ENCODE assay signal across 10 cellular contexts in genomic region chr11:8709002-8709672, GRCh38. TPM values are rescaled to one million over a fixed set of nuclear protein-coding genes. Genes with fewer than 3 reads are reported as not detected.
DNase-seq lines count a peak whose midpoint lies in the region; ATAC-seq and TF ChIP-seq lines count a peak whose summit lies in the region.
"Had no signal": no experiment of that assay in that cellular context is flagged by ENCODE, and none has a peak within 500 bp of the region (broad histone marks: within the 10 kb centered on the region; RNA-seq: fewer than 3 reads in every experiment).

No MANE protein-coding gene starts in this region.

- H3K4me3 Mint-ChIP-seq in activated T-cell treated with anti-CD3 and anti-CD28 coated beads, Interleukin-2, amount 50 U/mL, for 4 hours = no peak overlapping the region

- no peaks in the 10 kb centered on the region for H3K9me3 Mint-ChIP-seq in activated T-cell treated with anti-CD3 and anti-CD28 coated beads, Interleukin-2, amount 50 U/mL, for 4 hours
- H3K9me3 Mint-ChIP-seq: activated naive CD4-positive, alpha-beta T cell treated with anti-CD3 and anti-CD28 coated beads, Interleukin-2, amount 50 U/mL, for 72 hours had no signal

- no peak overlapping the region for H3K4me3 ChIP-seq in retinal pigment epithelial cell (ENCODE audit: low read length)

- no peaks in the 10 kb centered on the region for H3K36me3 Mint-ChIP-seq in activated T-cell treated with anti-CD3 and anti-CD28 coated beads, Interleukin-2, amount 50 U/mL, for 4 hours (ENCODE audit: insufficient read depth)
- H3K36me3 Mint-ChIP-seq: activated naive CD4-positive, alpha-beta T cell treated with anti-CD3 and anti-CD28 coated beads, Interleukin-2, amount 50 U/mL, for 72 hours had no signal

- DNase-seq in Daoy (ENCODE audit: low read depth) (peak; percentile 81), amniotic stem cell (lab: John Stamatoyannopoulos, UW) (peak; percentile 92), left ventricle myocardium superior (peak; percentile 93), retinal pigment epithelial cell (ENCODE audit: low read depth) (peak; percentile 96), foreskin keratinocyte (no peak), NAMALWA (ENCODE audit: low spot score) (no peak)
- no peak for DNase-seq in activated CD4-positive, alpha-beta T cell treated with anti-CD3 and anti-CD28 coated beads, Interleukin-2, amount 50 U/mL, for 48 hours
- no peak for DNase-seq in activated T-cell treated with anti-CD3 and anti-CD28 coated beads, Interleukin-2, amount 50 U/mL, for 4 hours

- intact Hi-C loops in left ventricle myocardium superior (cut with micrococcal nuclease) = no loop called here

- TF ChIP-seq CTCF in retinal pigment epithelial cell (conservative IDR thresholded peaks at IDR 0.05; ENCODE audit: low read depth, low read length) = no peak
- TF ChIP-seq CTCF in foreskin keratinocyte (conservative IDR thresholded peaks at IDR 0.05) = no peak

- H3K27me3 ChIP-seq in foreskin keratinocyte = no peaks in the 10 kb centered on the region

- no peaks in the 10 kb centered on the region for H3K4me1 Mint-ChIP-seq in activated T-cell treated with anti-CD3 and anti-CD28 coated beads, Interleukin-2, amount 50 U/mL, for 4 hours (ENCODE audit: low read depth)

- peak; percentile 73 for ATAC-seq in left ventricle myocardium superior
- ATAC-seq in foreskin keratinocyte = no peak
- ATAC-seq in activated T-cell treated with anti-CD3 and anti-CD28 coated beads, Interleukin-2, amount 50 U/mL, for 4 hours = no peak
- ATAC-seq: activated naive CD4-positive, alpha-beta T cell treated with anti-CD3 and anti-CD28 coated beads, Interleukin-2, amount 50 U/mL, for 72 hours had no signal

- H3K4me1 ChIP-seq in foreskin keratinocyte = no peaks in the 10 kb centered on the region

- no peak overlapping the region for H3K27ac ChIP-seq in foreskin keratinocyte
- H3K27ac ChIP-seq: KMS-11 had no signal

- H3K27me3 Mint-ChIP-seq in activated T-cell treated with anti-CD3 and anti-CD28 coated beads, Interleukin-2, amount 50 U/mL, for 4 hours (ENCODE audit: low read depth) = peaks cover 2% of the 10 kb centered on the region

RNA-seq across cellular contexts. Expression of gene RPL27A, which starts 26.5 kb away (rescaled TPM):
- total RNA-seq in Daoy (2014; rRNA removed; shearing (Covaris generic)) = 741 and 770 TPM in 2 replicates
- 588 TPM for total RNA-seq in left ventricle myocardium superior
- total RNA-seq in foreskin keratinocyte = 1,979 and 2,135 TPM in 2 replicates
- polyA plus RNA-seq in foreskin keratinocyte = 3,013 and 3,395 TPM in 2 replicates
- 1,000 to 10,000 TPM; 1,340 to 1,866 (median 1,663) TPM for total RNA-seq in activated T-cell treated with anti-CD3 and anti-CD28 coated beads, Interleukin-2, amount 50 U/mL, for 4 hours

RNA-seq across cellular contexts. Expression of gene TRIM66, which starts 26.7 kb away (rescaled TPM):
- 2.6 and 3.7 TPM in 2 replicates for total RNA-seq in Daoy (2014; rRNA removed; shearing (Covaris generic))
- total RNA-seq in left ventricle myocardium superior = 2.6 TPM
- 2.2 and 2.5 TPM in 2 replicates for total RNA-seq in foreskin keratinocyte
- polyA plus RNA-seq in foreskin keratinocyte = 0.40 and 0.45 TPM in 2 replicates
- total RNA-seq in activated T-cell treated with anti-CD3 and anti-CD28 coated beads, Interleukin-2, amount 50 U/mL, for 4 hours = 1 to 10 TPM; 4.0 to 8.3 (median 6.7) TPM

Comparison
In these comparisons a context has a peak if more than half of its experiments do, and no peak if none do; other contexts are left out.
1. DNase-seq: peak in Daoy (single experiment), amniotic stem cell (single experiment), left ventricle myocardium superior (single experiment) and retinal pigment epithelial cell (single experiment); none in activated CD4-positive, alpha-beta T cell treated with anti-CD3 and anti-CD28 coated beads, Interleukin-2, amount 50 U/mL, for 48 hours (0 of 2), foreskin keratinocyte (0 of 2), activated T-cell treated with anti-CD3 and anti-CD28 coated beads, Interleukin-2, amount 50 U/mL, for 4 hours (single experiment) and NAMALWA (single experiment).